Comparison of ENCODE assay signal across 13 cellular contexts in the genomic region with DNA sequence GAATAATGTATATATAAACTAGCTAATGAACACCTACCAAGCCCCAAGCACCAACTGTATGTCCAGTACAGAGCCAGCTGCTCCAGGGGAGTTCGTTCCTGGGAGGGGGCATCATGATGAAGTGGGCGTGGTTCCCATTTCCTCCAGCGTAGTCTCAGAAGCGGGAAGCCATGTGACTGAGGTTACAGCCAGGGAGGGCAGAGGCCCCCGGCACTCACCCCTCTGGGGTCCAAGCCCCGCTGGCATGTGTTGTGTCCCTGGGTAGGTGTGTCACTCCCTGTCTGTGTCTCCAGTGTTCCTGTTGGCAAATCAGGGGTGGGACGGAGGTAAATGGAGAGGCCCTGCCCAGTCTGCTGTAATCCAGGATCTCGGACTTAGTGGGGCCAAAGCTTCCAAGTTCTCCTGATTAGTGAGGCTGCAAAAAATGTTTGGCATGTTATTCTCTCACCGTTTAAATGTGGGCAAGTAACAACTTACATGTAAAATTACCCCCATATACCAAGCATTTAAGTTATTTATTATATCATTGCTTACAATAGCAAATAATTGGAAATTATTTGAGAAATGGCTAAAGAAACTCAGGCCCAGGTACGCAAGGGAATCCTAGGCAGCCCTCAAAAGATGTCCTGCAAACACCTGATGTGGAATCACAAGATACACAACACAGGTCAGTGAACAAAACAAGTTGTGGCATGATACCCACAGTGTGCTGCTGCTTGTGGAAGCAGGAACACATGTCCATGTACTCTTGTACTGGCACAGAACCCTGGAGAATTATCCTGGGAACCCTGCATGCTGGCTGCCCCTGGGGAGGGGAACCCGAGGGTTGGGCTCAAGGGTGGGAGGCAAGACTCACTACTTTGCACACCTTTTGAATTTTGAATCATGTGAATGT. TPM values are rescaled to one million over a fixed set of nuclear protein-coding genes. Genes with fewer than 3 reads are reported as not detected.
DNase-seq lines count a peak whose midpoint lies in the region; ATAC-seq and TF ChIP-seq lines count a peak whose summit lies in the region.
"Had no signal": no experiment of that assay in that cellular context is flagged by ENCODE, and none has a peak within 500 bp of the region (broad histone marks: within the 10 kb centered on the region; RNA-seq: fewer than 3 reads in every experiment).

No MANE protein-coding gene starts in this region.

- no peak overlapping the region for H3K9ac ChIP-seq in skeletal muscle satellite cell (ENCODE audit: low read depth, low read length)
- H3K9ac ChIP-seq: KMS-11 had no signal

- peak overlapping the region; percentile 36 for H3K4me3 ChIP-seq in skeletal muscle satellite cell (ENCODE audit: low read length)

- CTCF ChIA-PET in activated CD8-positive, alpha-beta memory T cell treated with anti-CD3 and anti-CD28 coated beads, Interleukin-2, amount 10 ng/mL, durations not matched to agents 7 days and 5 days (lab: Charles Lee) = interaction anchor here (0.6 to 1.7 kb wide), 3 partner anchors 9 to 13 kb away, joined by 3 to 7 read pairs (median 3); no protein-coding TSS in a partner anchor
- CTCF ChIA-PET in RWPE1 (lab: Yijun Ruan, JAX) = interaction anchor here (0.5 to 0.9 kb wide), 3 partner anchors 12 to 259 kb away, joined by 3 to 5 read pairs (median 3); no protein-coding TSS in a partner anchor

- peaks cover 85% of the 10 kb centered on the region for H3K4me1 Mint-ChIP-seq in activated CD8-positive, alpha-beta memory T cell treated with anti-CD3 and anti-CD28 coated beads, Interleukin-2, amount 10 ng/mL, durations not matched to agents 7 days and 5 days

- H3K27ac Mint-ChIP-seq in activated CD8-positive, alpha-beta memory T cell treated with anti-CD3 and anti-CD28 coated beads, Interleukin-2, amount 10 ng/mL, durations not matched to agents 7 days and 5 days = peak overlapping the region; percentile 13
- H3K27ac Mint-ChIP-seq: activated B cell treated with CpG ODN at 0.5 μM for 24 hours had no signal

- H3K4me2 ChIP-seq in skeletal muscle satellite cell (ENCODE audit: low read length) = peak overlapping the region; percentile 72
- H3K4me2 ChIP-seq: KMS-11 had no signal

- H3K27ac ChIP-seq in RWPE1 (peak overlapping the region; percentile 98), epithelial cell of prostate (peak overlapping the region; percentile 81)
- H3K27ac ChIP-seq: KMS-11 had no signal

- no peaks in the 10 kb centered on the region for H3K36me3 ChIP-seq in skeletal muscle satellite cell (ENCODE audit: insufficient read depth, low read length)

- H3K9me3 ChIP-seq in skeletal muscle satellite cell (replicated peaks; ENCODE audit: low read length) = no peaks in the 10 kb centered on the region

- peaks cover 2% of the 10 kb centered on the region for H3K9me3 Mint-ChIP-seq in activated CD8-positive, alpha-beta memory T cell treated with anti-CD3 and anti-CD28 coated beads, Interleukin-2, amount 10 ng/mL, durations not matched to agents 7 days and 5 days (ENCODE audit: low read depth)
- H3K9me3 Mint-ChIP-seq: activated B cell treated with CpG ODN at 0.5 μM for 24 hours had no signal

- H3K4me3 Mint-ChIP-seq in activated CD8-positive, alpha-beta memory T cell treated with anti-CD3 and anti-CD28 coated beads, Interleukin-2, amount 10 ng/mL, durations not matched to agents 7 days and 5 days = no peak overlapping the region
- H3K4me3 Mint-ChIP-seq: activated B cell treated with CpG ODN at 0.5 μM for 24 hours had no signal

- no peak for DNase-seq in activated CD8-positive, alpha-beta memory T cell treated with anti-CD3 and anti-CD28 coated beads, Interleukin-2, amount 10 ng/mL, durations not matched to agents 7 days and 5 days
- DNase-seq in activated CD8-positive, alpha-beta memory T cell treated with anti-CD3 and anti-CD28 coated beads, Interleukin-2, amount 50 U/mL, for 48 hours = no peak
- DNase-seq in RWPE1 (ENCODE audit: low spot score) (no peak), epithelial cell of prostate (ENCODE audit: low read depth, low spot score) (peak; percentile 77), Ammon's horn (ENCODE audit: low spot score) (no peak), DMS53 treated with DMSO at 0.1 percent for 48 hours (lab: John Stamatoyannopoulos, UW; ENCODE audit: unreplicated experiment) (no peak)
- DNase-seq: activated B cell treated with CpG ODN at 0.5 μM for 24 hours, DMS53, NCI-H187, NCI-H748 treated with DMSO at 0.1 percent for 48 hours had no signal

- peaks cover 19% of the 10 kb centered on the region for H3K4me1 ChIP-seq in skeletal muscle satellite cell (ENCODE audit: control insufficient read depth, insufficient read depth, low read length)

- H3K36me3 Mint-ChIP-seq in activated CD8-positive, alpha-beta memory T cell treated with anti-CD3 and anti-CD28 coated beads, Interleukin-2, amount 10 ng/mL, durations not matched to agents 7 days and 5 days = peaks cover 28% of the 10 kb centered on the region

- TF ChIP-seq CTCF in RWPE1 (conservative IDR thresholded peaks at IDR 0.05; ENCODE audit: low read depth) = no peak

- no peak for ATAC-seq in activated CD8-positive, alpha-beta memory T cell treated with anti-CD3 and anti-CD28 coated beads, Interleukin-2, amount 10 ng/mL, durations not matched to agents 7 days and 5 days
- no peak for ATAC-seq in HG02678 (IDR thresholded peaks at IDR 0.05; ENCODE audit: unreplicated experiment)

- POLR2A ChIA-PET in RWPE1 (lab: Yijun Ruan, JAX; ENCODE audit: low non-redundant PET) = interaction anchor here (1.3 kb wide), 1 partner anchor 23 kb away, joined by 4 read pairs; a partner anchor contains a TSS

- no peaks in the 10 kb centered on the region for H3K27me3 Mint-ChIP-seq in activated CD8-positive, alpha-beta memory T cell treated with anti-CD3 and anti-CD28 coated beads, Interleukin-2, amount 10 ng/mL, durations not matched to agents 7 days and 5 days
- H3K27me3 Mint-ChIP-seq: activated B cell treated with CpG ODN at 0.5 μM for 24 hours had no signal

- no peaks in the 10 kb centered on the region for H3K27me3 ChIP-seq in skeletal muscle satellite cell (ENCODE audit: control insufficient read depth, insufficient read depth, low read length)

RNA-seq across cellular contexts. Expression of a gene that starts 22.2 kb away (rescaled TPM):
- total RNA-seq in activated CD8-positive, alpha-beta memory T cell treated with anti-CD3 and anti-CD28 coated beads, Interleukin-2, amount 10 ng/mL, durations not matched to agents 7 days and 5 days = 10 to 100 TPM; 34.3 to 37.0 TPM
- total RNA-seq in skeletal muscle satellite cell (2012; rRNA removed) = 1.5 and 3.3 TPM in 2 replicates
